Comparison of ENCODE assay signal across 8 cellular contexts in the genomic region with DNA sequence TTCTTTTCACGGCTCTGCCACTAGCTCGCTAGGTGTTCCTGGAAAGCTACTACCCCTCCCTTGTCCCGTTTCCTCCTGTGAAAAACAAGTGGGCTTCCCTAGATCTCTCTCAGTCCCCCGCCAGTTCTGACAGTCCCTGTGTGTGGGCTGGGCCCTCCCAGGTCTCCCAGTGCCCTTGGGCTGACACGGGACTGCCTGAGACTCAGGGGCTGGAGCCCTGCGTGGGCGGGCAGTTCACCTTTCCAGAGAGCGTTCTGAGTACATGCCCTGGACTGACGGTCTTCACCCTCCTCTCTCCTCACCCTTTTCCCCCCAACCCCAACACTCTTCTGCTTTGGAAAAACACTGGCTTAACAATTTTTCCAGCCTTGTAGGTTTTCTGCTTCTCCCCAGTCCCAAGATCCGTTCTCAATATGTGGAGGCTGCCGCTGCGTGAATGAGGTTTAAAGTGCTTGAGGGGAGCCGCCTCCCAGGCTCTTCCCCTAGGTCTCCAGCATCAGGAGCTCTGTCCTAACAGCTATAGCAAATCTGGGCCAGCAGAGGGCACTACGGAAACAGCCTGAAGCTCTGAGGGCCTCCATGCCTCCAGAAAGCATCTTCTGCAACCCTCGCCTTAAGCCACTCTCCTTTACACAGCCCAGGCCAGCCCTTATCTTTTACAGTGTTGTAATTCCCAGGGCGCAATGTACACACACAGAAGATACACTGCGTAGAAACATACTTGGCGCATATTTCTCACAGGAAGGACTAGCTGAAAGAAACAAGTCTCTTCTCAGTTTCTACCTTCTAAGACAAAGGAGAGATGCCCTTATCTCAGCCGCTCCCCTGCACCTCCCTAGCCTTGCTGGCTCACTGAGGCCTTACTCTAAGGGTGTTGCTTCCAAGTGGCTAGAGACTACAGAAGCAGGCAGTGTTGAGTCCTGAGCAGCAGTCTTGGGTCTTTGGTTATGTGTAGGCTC. TPM values are rescaled to one million over a fixed set of nuclear protein-coding genes. Genes with fewer than 3 reads are reported as not detected.
DNase-seq lines count a peak whose midpoint lies in the region; ATAC-seq, FAIRE-seq and TF ChIP-seq lines count a peak whose summit lies in the region.

No MANE protein-coding gene starts in this region.

- TF ChIP-seq POLR2A in Peyer's patch (IDR thresholded peaks at IDR 0.05) (no peak), HepG2 (IDR thresholded peaks at IDR 0.05; ENCODE audit: insufficient read depth in 1 of 2, low read depth in 2 of 2, low read length in 2 of 2) (no peak)

- peaks cover 10% of the 10 kb centered on the region for H3K27me3 Mint-ChIP-seq in activated naive CD4-positive, alpha-beta T cell treated with anti-CD3 and anti-CD28 coated beads, Interleukin-2, amount 50 U/mL, for 24 hours
- H3K27me3 Mint-ChIP-seq in type B pancreatic cell = peaks cover 38% of the 10 kb centered on the region

- POLR2A ChIA-PET in HepG2 (lab: Yijun Ruan, JAX) = no interaction called here

- no peaks in the 10 kb centered on the region for H3K36me3 Mint-ChIP-seq in activated naive CD4-positive, alpha-beta T cell treated with anti-CD3 and anti-CD28 coated beads, Interleukin-2, amount 50 U/mL, for 24 hours
- H3K36me3 Mint-ChIP-seq in type B pancreatic cell = no peaks in the 10 kb centered on the region

- H3K27ac ChIP-seq in C4-2B (no peak overlapping the region), Peyer's patch (no peak overlapping the region), HepG2 (ENCODE audit: extremely low read length, insufficient read depth, low read length) (no peak overlapping the region)

- peak overlapping the region; percentile 25 for H3K27ac Mint-ChIP-seq in activated naive CD4-positive, alpha-beta T cell treated with anti-CD3 and anti-CD28 coated beads, Interleukin-2, amount 50 U/mL, for 24 hours
- no peak overlapping the region for H3K27ac Mint-ChIP-seq in type B pancreatic cell

- H3K9ac ChIP-seq in HepG2 (ENCODE audit: insufficient read depth, low read depth, low read length) = no peak overlapping the region

- no TSS peak for BruUV-seq in HepG2 (replicated peaks; lab: Mats Ljungman, UMichigan)

- peak; percentile 76 for ATAC-seq in GM18909 (IDR thresholded peaks at IDR 0.05; ENCODE audit: poor library complexity, unreplicated experiment)
- ATAC-seq in HG03439 (IDR thresholded peaks at IDR 0.05; ENCODE audit: unreplicated experiment) = peak; percentile 78
- peak; percentile 94 for ATAC-seq in HepG2

- H3K4me1 ChIP-seq in Peyer's patch = no peaks in the 10 kb centered on the region
- H3K4me1 ChIP-seq in HepG2 (ENCODE audit: insufficient read depth, low read length) = no peaks in the 10 kb centered on the region

- H2AFZ ChIP-seq in HepG2 (ENCODE audit: low read length) = no peak overlapping the region

- TF ChIP-seq CTCF in C4-2B (conservative IDR thresholded peaks at IDR 0.05) (peak; percentile 89), Peyer's patch (IDR thresholded peaks at IDR 0.05) (peak in 4 of 6 experiments; percentile 14 to 34 (median 30)), HepG2 (CRISPR knock-in tag; IDR thresholded peaks at IDR 0.05) (peak; percentile 68), type B pancreatic cell (conservative IDR thresholded peaks at IDR 0.05) (peak; percentile 72)

- no peak for TF ChIP-seq RAD21 in HepG2 (CRISPR knock-in tag; IDR thresholded peaks at IDR 0.05)

- H4K20me1 ChIP-seq in HepG2 (ENCODE audit: insufficient read depth, low read length) = no peaks in the 10 kb centered on the region

- no peak overlapping the region for H3K4me2 ChIP-seq in HepG2 (ENCODE audit: low read depth, low read length)

- in situ Hi-C loops in HepG2 (cut with HindIII; ENCODE audit: extremely low pct_ligation_motif_present, low pct_unique_long_range_greater_than_20kb) = no loop called here

- peak; percentile 73 for FAIRE-seq in HepG2 (lab: Jason Lieb, UNC)

- no peaks in the 10 kb centered on the region for H3K9me3 Mint-ChIP-seq in activated naive CD4-positive, alpha-beta T cell treated with anti-CD3 and anti-CD28 coated beads, Interleukin-2, amount 50 U/mL, for 24 hours
- H3K9me3 Mint-ChIP-seq in type B pancreatic cell = peaks cover 5% of the 10 kb centered on the region

- no peak overlapping the region for H3K4me3 ChIP-seq in Peyer's patch
- H3K4me3 ChIP-seq in HepG2 (replicated peaks in 1 of 3; ENCODE audit: insufficient read depth in 1 of 3, low read depth in 2 of 3, low read length in 3 of 3) = no peak overlapping the region

- TF ChIP-seq EP300 in HepG2 (IDR thresholded peaks at IDR 0.05; ENCODE audit: low read depth in 2 of 2, low read length in 2 of 2) (no peak), HepG2 (CRISPR knock-in tag; IDR thresholded peaks at IDR 0.05; ENCODE audit: borderline replicate concordance) (no peak)

- intact Hi-C loops in HepG2 (cut with micrococcal nuclease; ENCODE audit: unreplicated experiment) = no loop called here

- H3K36me3 ChIP-seq in Peyer's patch = no peaks in the 10 kb centered on the region
- no peaks in the 10 kb centered on the region for H3K36me3 ChIP-seq in HepG2 (replicated peaks in 1 of 2; ENCODE audit: control insufficient read depth in 1 of 2, insufficient read depth in 2 of 2, low read length in 2 of 2)

- CTCF ChIA-PET in HepG2 (lab: Yijun Ruan, JAX; ENCODE audit: low intra/inter-chr PET ratio, low total read pairs) = no interaction called here

- DNase-seq in Peyer's patch = peak in 1 of 3 donors; percentile 49
- DNase-seq in HepG2 (ENCODE audit: low spot score) = peak; percentile 30
- DNase-seq in type B pancreatic cell (ENCODE audit: extremely low spot score, unreplicated experiment) = no peak
- DNase-seq in Ammon's horn (ENCODE audit: low spot score) = no peak

- WGBS in HepG2 (ENCODE audit: low lambda C conversion rate) = 11% methylated on average over 17 of the region's 19 CpGs

- no peaks in the 10 kb centered on the region for H3K79me2 ChIP-seq in HepG2 (ENCODE audit: insufficient read depth, low read length)

- H3K9me3 ChIP-seq in Peyer's patch = no peaks in the 10 kb centered on the region
- no peaks in the 10 kb centered on the region for H3K9me3 ChIP-seq in HepG2 (ENCODE audit: low read length)

- no peaks in the 10 kb centered on the region for H3K4me1 Mint-ChIP-seq in activated naive CD4-positive, alpha-beta T cell treated with anti-CD3 and anti-CD28 coated beads, Interleukin-2, amount 50 U/mL, for 24 hours
- H3K4me1 Mint-ChIP-seq in type B pancreatic cell (ENCODE audit: unreplicated experiment) = peaks cover 9% of the 10 kb centered on the region

- H3K27me3 ChIP-seq in Peyer's patch = no peaks in the 10 kb centered on the region
- H3K27me3 ChIP-seq in HepG2 (ENCODE audit: control insufficient read depth in 1 of 2, insufficient read depth in 2 of 2, low read length in 2 of 2) = peaks cover 0 to 16% of the 10 kb centered on the region in 2 experiments; a peak in 2 of 5 replicates

- H3K4me3 Mint-ChIP-seq in activated naive CD4-positive, alpha-beta T cell treated with anti-CD3 and anti-CD28 coated beads, Interleukin-2, amount 50 U/mL, for 24 hours = no peak overlapping the region
- no peak overlapping the region for H3K4me3 Mint-ChIP-seq in type B pancreatic cell

RNA-seq across cellular contexts. Expression of gene DCD, which starts 10.4 kb away (rescaled TPM):
- total RNA-seq in Peyer's patch (not detected), HepG2 (2016; rRNA removed; fragmentation: Illumina TruSeq; extraction: Trizol) (not detected in 2 replicates), type B pancreatic cell (ENCODE audit: low replicate concordance) (not detected in 2 replicates)
- not detected in 2 replicates for total RNA-seq in HepG2 (2016; cell fraction: cytosol; rRNA removed; fragmentation: Illumina TruSeq; extraction: Trizol; ENCODE audit: low read depth)
- total RNA-seq in HepG2 (2016; cell fraction: insoluble cytoplasmic fraction; rRNA removed; fragmentation: Illumina TruSeq; extraction: Trizol) = not detected in 2 replicates
- total RNA-seq in HepG2 (2016; cell fraction: membrane; rRNA removed; fragmentation: Illumina TruSeq; extraction: Trizol) = not detected in 2 replicates
- total RNA-seq in HepG2 (2016; cell fraction: nucleus; rRNA removed; fragmentation: Illumina TruSeq; extraction: Trizol) = not detected in 2 replicates
- not detected in 2 replicates for polyA plus RNA-seq in HepG2 (2011; rRNA removed)
- polyA plus RNA-seq in HepG2 (2011; cell fraction: cytosol; rRNA removed) = not detected in 2 replicates
- not detected in 2 replicates for polyA plus RNA-seq in HepG2 (2011; cell fraction: nucleus; rRNA removed)
- polyA plus RNA-seq in HepG2 (2012) = not detected in 2 replicates
- polyA plus RNA-seq in HepG2 (2016; cell fraction: cytosol; fragmentation: Illumina TruSeq; extraction: Trizol; ENCODE audit: low read depth) = not detected in 2 replicates
- not detected in 2 replicates for polyA plus RNA-seq in HepG2 (2016; cell fraction: insoluble cytoplasmic fraction; fragmentation: Illumina TruSeq; extraction: Trizol; ENCODE audit: low read depth)
- polyA plus RNA-seq in HepG2 (2016; cell fraction: membrane; fragmentation: Illumina TruSeq; extraction: Trizol; ENCODE audit: low read depth) = not detected in 2 replicates
- not detected in 2 replicates for polyA plus RNA-seq in HepG2 (2016; cell fraction: nucleus; fragmentation: Illumina TruSeq; extraction: Trizol; ENCODE audit: insufficient read depth, low read depth)
- polyA minus RNA-seq in HepG2 (2011; rRNA and poly(A)+ RNA removed; ENCODE audit: low replicate concordance) = not detected in 2 replicates
- not detected in 2 replicates for polyA minus RNA-seq in HepG2 (2011; cell fraction: cytosol; rRNA and poly(A)+ RNA removed)
- polyA minus RNA-seq in HepG2 (2011; cell fraction: nucleus; rRNA and poly(A)+ RNA removed) = not detected in 2 replicates

RNA-seq across cellular contexts. Expression of gene LACRT, which starts 23.9 kb away (rescaled TPM):
- not detected for total RNA-seq in Peyer's patch
- total RNA-seq in HepG2 (2016; rRNA removed; fragmentation: Illumina TruSeq; extraction: Trizol) = not detected in 2 replicates
- not detected in 2 replicates for total RNA-seq in HepG2 (2016; cell fraction: cytosol; rRNA removed; fragmentation: Illumina TruSeq; extraction: Trizol; ENCODE audit: low read depth)
- total RNA-seq in HepG2 (2016; cell fraction: insoluble cytoplasmic fraction; rRNA removed; fragmentation: Illumina TruSeq; extraction: Trizol) = not detected in 2 replicates
- total RNA-seq in HepG2 (2016; cell fraction: membrane; rRNA removed; fragmentation: Illumina TruSeq; extraction: Trizol) = not detected in 2 replicates
- not detected in 2 replicates for total RNA-seq in HepG2 (2016; cell fraction: nucleus; rRNA removed; fragmentation: Illumina TruSeq; extraction: Trizol)
- not detected in 2 replicates for polyA plus RNA-seq in HepG2 (2011; rRNA removed)
- not detected in 2 replicates for polyA plus RNA-seq in HepG2 (2011; cell fraction: cytosol; rRNA removed)
- not detected in 2 replicates for polyA plus RNA-seq in HepG2 (2011; cell fraction: nucleus; rRNA removed)
- not detected in 2 replicates for polyA plus RNA-seq in HepG2 (2012)
- polyA plus RNA-seq in HepG2 (2016; cell fraction: cytosol; fragmentation: Illumina TruSeq; extraction: Trizol; ENCODE audit: low read depth) = not detected in 2 replicates
- polyA plus RNA-seq in HepG2 (2016; cell fraction: insoluble cytoplasmic fraction; fragmentation: Illumina TruSeq; extraction: Trizol; ENCODE audit: low read depth) = not detected in 2 replicates
- polyA plus RNA-seq in HepG2 (2016; cell fraction: membrane; fragmentation: Illumina TruSeq; extraction: Trizol; ENCODE audit: low read depth) = not detected in 2 replicates
- not detected in 2 replicates for polyA plus RNA-seq in HepG2 (2016; cell fraction: nucleus; fragmentation: Illumina TruSeq; extraction: Trizol; ENCODE audit: insufficient read depth, low read depth)
- not detected in 2 replicates for polyA minus RNA-seq in HepG2 (2011; rRNA and poly(A)+ RNA removed; ENCODE audit: low replicate concordance)
- polyA minus RNA-seq in HepG2 (2011; cell fraction: cytosol; rRNA and poly(A)+ RNA removed) = not detected in 2 replicates
- polyA minus RNA-seq in HepG2 (2011; cell fraction: nucleus; rRNA and poly(A)+ RNA removed) = not detected in 2 replicates
- total RNA-seq in type B pancreatic cell (ENCODE audit: low replicate concordance) = not detected in 2 replicates

Comparison
In these comparisons a context has a peak if more than half of its experiments do, and no peak if none do; other contexts are left out.
1. CTCF ChIP-seq: peak in every context shown above with its lines; median percentile 89 in C4-2B; 72 in type B pancreatic cell; 68 in HepG2; 30 in Peyer's patch.